In genomic region chr7:139657749-139658148, GRCh38 we compare ENCODE assay signal across 15 cellular contexts.
"Had no signal": no experiment of that assay in that cellular context is flagged by ENCODE, and none has a peak within 500 bp of the region (broad histone marks: within the 10 kb centered on the region; RNA-seq: fewer than 3 reads in every experiment).

No MANE protein-coding gene starts in this region.

- H3K4me3 Mint-ChIP-seq: activated B cell treated with CpG ODN at 0.5 μM for 24 hours; activated naive CD8-positive, alpha-beta T cell; stimulated activated memory B cell treated with anti-CD40 and anti-IgM and Interleukin-4, amounts not matched to agents 10 μg/mL and 1 μg/mL and 100 μg/mL, for 72 hours; T-helper 1 cell treated with Interleukin-12 subunit alpha and Interleukin-12 subunit beta and Interleukin-4 antibody, amounts not matched to agents 30 μg/mL and 1 μg/mL, for 36 hours had no signal

- ATAC-seq: foreskin keratinocyte; left ventricle myocardium superior; SK-N-SH treated with all-trans-retinoic acid at 6 μM for 48 hours; stimulated activated memory B cell treated with anti-CD40 and anti-IgM and Interleukin-4, amounts not matched to agents 10 μg/mL and 1 μg/mL and 100 μg/mL, for 72 hours had no signal

- H3K27me3 ChIP-seq: foreskin keratinocyte, suprapubic skin, upper lobe of left lung had no signal

- H3K36me3 ChIP-seq: suprapubic skin, upper lobe of left lung had no signal

- H3K27ac ChIP-seq: suprapubic skin had no signal

- H3K4me3 ChIP-seq: suprapubic skin, upper lobe of left lung had no signal

- H3K9me3 Mint-ChIP-seq: activated B cell treated with CpG ODN at 0.5 μM for 24 hours; stimulated activated memory B cell treated with anti-CD40 and anti-IgM and Interleukin-4, amounts not matched to agents 10 μg/mL and 1 μg/mL and 100 μg/mL, for 72 hours; T-helper 1 cell treated with Interleukin-12 subunit alpha and Interleukin-12 subunit beta and Interleukin-4 antibody, amounts not matched to agents 30 μg/mL and 1 μg/mL, for 36 hours had no signal

- H3K9me3 ChIP-seq: suprapubic skin, upper lobe of left lung had no signal

- H3K27ac Mint-ChIP-seq: activated B cell treated with CpG ODN at 0.5 μM for 24 hours; activated naive CD8-positive, alpha-beta T cell; stimulated activated memory B cell treated with anti-CD40 and anti-IgM and Interleukin-4, amounts not matched to agents 10 μg/mL and 1 μg/mL and 100 μg/mL, for 72 hours; T-helper 1 cell treated with Interleukin-12 subunit alpha and Interleukin-12 subunit beta and Interleukin-4 antibody, amounts not matched to agents 30 μg/mL and 1 μg/mL, for 36 hours had no signal

- DNase-seq: activated B cell treated with CpG ODN at 0.5 μM for 24 hours; activated CD4-positive, alpha-beta T cell treated with anti-CD3 and anti-CD28 coated beads, Interleukin-2, amount 50 U/mL, for 1 hour; activated effector memory CD4-positive, alpha-beta T cell treated with Interleukin-2 at 50 U/mL for 16 hours; activated T-cell treated with anti-CD3 and anti-CD28 coated beads for 4 hours; anterior cingulate cortex; foreskin keratinocyte; islet precursor cell; left ventricle myocardium superior; mesendoderm; upper lobe of left lung had no signal

- H3K27me3 Mint-ChIP-seq: activated B cell treated with CpG ODN at 0.5 μM for 24 hours; activated naive CD8-positive, alpha-beta T cell; stimulated activated memory B cell treated with anti-CD40 and anti-IgM and Interleukin-4, amounts not matched to agents 10 μg/mL and 1 μg/mL and 100 μg/mL, for 72 hours had no signal
